Comparison of ENCODE assay signal across 12 cellular contexts in the genomic region with DNA sequence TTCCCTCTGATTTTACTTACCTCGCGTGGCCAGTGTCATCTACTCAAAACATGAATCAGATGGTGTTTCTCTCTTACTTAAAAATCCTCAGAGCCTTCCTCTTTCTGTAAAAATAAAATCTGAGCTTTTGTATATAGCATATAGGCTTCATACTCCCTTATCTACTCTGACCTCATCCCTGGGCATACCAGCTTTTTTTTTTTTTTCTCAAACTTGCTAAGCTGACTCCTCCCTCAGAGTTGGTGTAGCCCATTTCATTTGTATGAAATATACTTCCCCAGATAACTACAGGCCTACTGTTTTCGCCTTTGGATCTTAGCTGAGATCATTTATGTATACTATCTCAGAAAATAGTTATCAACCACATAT.
DNase-seq lines count a peak whose midpoint lies in the region; ATAC-seq and TF ChIP-seq lines count a peak whose summit lies in the region.
"Had no signal": no experiment of that assay in that cellular context is flagged by ENCODE, and none has a peak within 500 bp of the region (broad histone marks: within the 10 kb centered on the region; RNA-seq: fewer than 3 reads in every experiment).

No MANE protein-coding gene starts in this region.

- H3K36me3 ChIP-seq in mucosa of descending colon (ENCODE audit: low read depth) = no peaks in the 10 kb centered on the region
- H3K36me3 ChIP-seq: adrenal gland had no signal

- peaks cover 0 to 2% (median 0%) of the 10 kb centered on the region in 4 donors for H3K4me1 Mint-ChIP-seq in naive thymus-derived CD8-positive, alpha-beta T cell

- ATAC-seq in GM18520 (IDR thresholded peaks at IDR 0.05; ENCODE audit: unreplicated experiment) (peak; percentile 26), GM21786 (IDR thresholded peaks at IDR 0.05; ENCODE audit: unreplicated experiment) (peak; percentile 25), HG03469 (IDR thresholded peaks at IDR 0.05; ENCODE audit: unreplicated experiment) (peak; percentile 31), mucosa of descending colon (no peak)
- no peak for ATAC-seq in naive thymus-derived CD8-positive, alpha-beta T cell

- DNase-seq in cardiac fibroblast (ENCODE audit: low read depth in 2 of 2) = peak; percentile 44 to 49
- no peak for DNase-seq in mucosa of gallbladder (ENCODE audit: low spot score)
- no peak for DNase-seq in naive thymus-derived CD8-positive, alpha-beta T cell
- DNase-seq in activated effector memory CD4-positive, alpha-beta T cell treated with anti-CD3 and anti-CD28 coated beads, Interleukin-2, amount 50 U/mL, for 16 hours = no peak
- DNase-seq in mucosa of descending colon = no peak
- DNase-seq: adrenal gland, C1 segment of cervical spinal cord, HFFc6, T-helper 1 cell had no signal

- TF ChIP-seq CTCF in cardiac fibroblast (IDR thresholded peaks at IDR 0.05; ENCODE audit: low read depth, low read length) = no peak
- TF ChIP-seq CTCF in mucosa of descending colon (IDR thresholded peaks at IDR 0.05) = no peak

- peaks cover 0 to 3% (median 0%) of the 10 kb centered on the region in 5 donors for H3K27me3 Mint-ChIP-seq in naive thymus-derived CD8-positive, alpha-beta T cell

- POLR2A ChIA-PET in naive thymus-derived CD8-positive, alpha-beta T cell (lab: Charles Lee) = no interaction called here

- H3K4me3 ChIP-seq in cardiac fibroblast (replicated peaks in 1 of 2; ENCODE audit: low read depth in 2 of 2, low read length in 2 of 2) (no peak overlapping the region), mucosa of descending colon (no peak overlapping the region)
- H3K4me3 ChIP-seq: adrenal gland had no signal

- intact Hi-C loops in mucosa of descending colon (cut with DNase I, micrococcal nuclease) = no loop called here

- no peak overlapping the region for H3K27ac Mint-ChIP-seq in naive thymus-derived CD8-positive, alpha-beta T cell
- H3K27ac Mint-ChIP-seq: HFFc6 had no signal

- H3K4me3 Mint-ChIP-seq in naive thymus-derived CD8-positive, alpha-beta T cell = no peak overlapping the region
- H3K4me3 Mint-ChIP-seq: HFFc6 had no signal

- no peaks in the 10 kb centered on the region for H3K4me1 ChIP-seq in mucosa of descending colon (ENCODE audit: low read depth)
- H3K4me1 ChIP-seq: adrenal gland had no signal

- H3K36me3 Mint-ChIP-seq in naive thymus-derived CD8-positive, alpha-beta T cell = no peaks in the 10 kb centered on the region

- peaks cover 0 to 2% (median 0%) of the 10 kb centered on the region in 9 donors for H3K9me3 Mint-ChIP-seq in naive thymus-derived CD8-positive, alpha-beta T cell
- H3K9me3 Mint-ChIP-seq: HFFc6 had no signal

- H3K9me3 ChIP-seq in mucosa of descending colon = no peaks in the 10 kb centered on the region

Comparison
In these comparisons a context has a peak if more than half of its experiments do, and no peak if none do; other contexts are left out.
1. ATAC-seq: peak in GM18520 (single experiment), GM21786 (single experiment) and HG03469 (single experiment); none in naive thymus-derived CD8-positive, alpha-beta T cell (0 of 2) and mucosa of descending colon (single experiment).
2. DNase-seq: peak in cardiac fibroblast (2 of 2); none in mucosa of gallbladder (single experiment), naive thymus-derived CD8-positive, alpha-beta T cell (0 of 10), activated effector memory CD4-positive, alpha-beta T cell treated with anti-CD3 and anti-CD28 coated beads, Interleukin-2, amount 50 U/mL, for 16 hours (single experiment) and mucosa of descending colon (0 of 3).